ENCODE assay signal across 8 cellular contexts in the genomic region with DNA sequence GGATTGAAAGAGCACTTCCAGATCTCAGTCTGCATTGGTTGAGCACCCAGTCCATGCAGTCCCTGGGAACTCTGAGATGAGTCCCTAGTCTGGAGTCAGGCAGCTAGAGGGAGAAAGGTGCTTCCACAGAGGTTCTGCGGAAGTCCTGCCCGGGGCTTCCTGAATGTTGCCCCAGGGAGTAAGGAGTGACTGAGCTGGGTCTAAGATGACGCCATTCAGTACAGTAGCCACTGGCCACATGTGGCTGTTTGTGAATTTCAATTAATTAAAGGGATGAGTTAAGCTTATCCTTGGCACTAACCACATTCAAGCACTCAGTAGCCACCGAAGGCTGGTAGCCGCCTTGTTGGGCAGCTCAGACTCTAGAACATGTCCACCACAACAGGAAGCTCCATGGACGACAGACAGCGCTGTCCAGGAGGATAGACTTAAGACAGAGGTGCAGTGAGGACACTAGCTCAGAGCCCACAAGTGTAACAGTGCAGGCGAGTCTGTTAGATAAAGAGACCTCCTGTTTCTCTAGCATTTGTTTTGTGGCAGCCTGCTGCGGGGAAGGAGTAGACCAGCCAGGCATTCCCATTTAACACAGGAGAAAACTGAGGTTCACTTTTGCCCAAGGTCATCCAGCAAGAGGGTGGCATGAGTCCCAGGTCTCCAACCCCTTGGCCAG.
DNase-seq lines count a peak whose midpoint lies in the region; ATAC-seq, FAIRE-seq and TF ChIP-seq lines count a peak whose summit lies in the region.

No MANE protein-coding gene starts in this region.

- no peak overlapping the region for H2AFZ ChIP-seq in endothelial cell of umbilical vein (ENCODE audit: low read depth, low read length)

- H3K4me3 ChIP-seq in NB4 (ENCODE audit: low read depth, low read length) (peak overlapping the region; percentile 65), endothelial cell of umbilical vein (replicated peaks in 1 of 3; ENCODE audit: insufficient read depth in 1 of 3, low read depth in 1 of 3, low read length in 3 of 3) (no peak overlapping the region), gastrocnemius medialis (no peak overlapping the region)

- H3K4me1 ChIP-seq in endothelial cell of umbilical vein (ENCODE audit: control insufficient read depth, extremely low read depth, insufficient read depth, low read length) (peaks cover 49% of the 10 kb centered on the region), gastrocnemius medialis (peaks cover 76 to 86% of the 10 kb centered on the region in 2 donors), foreskin keratinocyte (no peaks in the 10 kb centered on the region)

- TF ChIP-seq CTCF in NB4 (IDR thresholded peaks at IDR 0.05; ENCODE audit: low read depth, low read length) (no peak), endothelial cell of umbilical vein (IDR thresholded peaks at IDR 0.05; ENCODE audit: extremely low read depth in 1 of 2, insufficient read depth in 1 of 2, low read depth in 1 of 2, low read length in 2 of 2) (no peak), gastrocnemius medialis (IDR thresholded peaks at IDR 0.05 in 4 of 5, conservative IDR thresholded peaks at IDR 0.05 in 1 of 5) (no peak), foreskin keratinocyte (conservative IDR thresholded peaks at IDR 0.05) (no peak)

- H3K27me3 ChIP-seq in endothelial cell of umbilical vein (ENCODE audit: control insufficient read depth in 2 of 2, insufficient read depth in 2 of 2, low read length in 2 of 2) (no peaks in the 10 kb centered on the region), gastrocnemius medialis (no peaks in the 10 kb centered on the region), foreskin keratinocyte (no peaks in the 10 kb centered on the region)

- H3K9ac ChIP-seq in endothelial cell of umbilical vein (replicated peaks; ENCODE audit: extremely low read depth, insufficient read depth, low read length): no peak overlapping the region

- intact Hi-C loops in endothelial cell of umbilical vein (cut with micrococcal nuclease): loop anchor here (1.0 to 5.0 kb wide), 2 partner anchors 21 to 102 kb away; a partner anchor contains a TSS
- intact Hi-C loops in gastrocnemius medialis (cut with DNase I; ENCODE audit: low total_unique reads): no loop called here

- FAIRE-seq in endothelial cell of umbilical vein (lab: Jason Lieb, UNC): peak; percentile 74

- in situ Hi-C loops in gastrocnemius medialis (cut with MboI; ENCODE audit: low sequenced_read_pairs in 4 of 4): no loop called here

- H3K27ac ChIP-seq in endothelial cell of umbilical vein (ENCODE audit: insufficient read depth, low read depth, low read length) (peak overlapping the region; percentile 58), gastrocnemius medialis (peak overlapping the region; percentile 62 to 79 (median 67)), foreskin keratinocyte (no peak overlapping the region)

- H4K20me1 ChIP-seq in endothelial cell of umbilical vein (replicated peaks; ENCODE audit: control insufficient read depth, extremely low read depth, insufficient read depth, low read length): no peaks in the 10 kb centered on the region

- H3K9me1 ChIP-seq in endothelial cell of umbilical vein (replicated peaks; ENCODE audit: control insufficient read depth, extremely low read depth, insufficient read depth, low read length): no peaks in the 10 kb centered on the region

- POLR2A ChIA-PET in endothelial cell of umbilical vein (lab: Charles Lee): no interaction called here

- CTCF ChIA-PET in endothelial cell of umbilical vein (lab: Charles Lee): interaction anchor here (1.5 kb wide), 1 partner anchor 9 kb away, joined by 3 read pairs; no protein-coding TSS in a partner anchor

- DNase-seq in Daoy (ENCODE audit: low read depth): peak; percentile 31
- peak; percentile 36 for DNase-seq in NB4 (ENCODE audit: low read depth)
- peak; percentile 27 for DNase-seq in endothelial cell of umbilical vein (ENCODE audit: low read depth, low spot score)
- no peak for DNase-seq in gastrocnemius medialis
- DNase-seq in foreskin keratinocyte: no peak
- DNase-seq in islet precursor cell: no peak
- no peak for DNase-seq in EL

- no TSS peak for BruUV-seq in endothelial cell of umbilical vein (replicated peaks; lab: Mats Ljungman, UMichigan)

- H3K9me3 ChIP-seq in endothelial cell of umbilical vein (replicated peaks; ENCODE audit: control insufficient read depth, insufficient read depth, low read length): no peaks in the 10 kb centered on the region
- H3K9me3 ChIP-seq in gastrocnemius medialis: no peaks in the 10 kb centered on the region

- H3K36me3 ChIP-seq in endothelial cell of umbilical vein (ENCODE audit: control insufficient read depth in 2 of 2, extremely low read depth in 1 of 2, insufficient read depth in 2 of 2, low read length in 2 of 2) (no peaks in the 10 kb centered on the region), gastrocnemius medialis (no peaks in the 10 kb centered on the region)

- ATAC-seq in gastrocnemius medialis (peak in 1 of 2 donors; percentile 1), foreskin keratinocyte (no peak), GM19397 (IDR thresholded peaks at IDR 0.05; ENCODE audit: unreplicated experiment) (no peak)

- dilution Hi-C loops in endothelial cell of umbilical vein (cut with MboI; ENCODE audit: extremely low pct_ligation_motif_present, low sequenced_read_pairs): no loop called here

- peaks cover 71% of the 10 kb centered on the region for H3K79me2 ChIP-seq in endothelial cell of umbilical vein (ENCODE audit: control insufficient read depth, insufficient read depth, low read length)

- TF ChIP-seq POLR2A in NB4 (IDR thresholded peaks at IDR 0.05; ENCODE audit: extremely low read depth, insufficient read length) (no peak), endothelial cell of umbilical vein (IDR thresholded peaks at IDR 0.05; ENCODE audit: low read depth, low read length) (no peak), gastrocnemius medialis (IDR thresholded peaks at IDR 0.05) (no peak)

- peak overlapping the region; percentile 8 for H3K4me2 ChIP-seq in endothelial cell of umbilical vein (ENCODE audit: insufficient read depth, low read length)

TF ChIP-seq in endothelial cell of umbilical vein, 7 proteins besides CTCF, POLR2A, EP300 and RAD21:
- TF ChIP-seq FOS (IDR thresholded peaks at IDR 0.05; ENCODE audit: borderline replicate concordance, insufficient read depth, low read length) (no peak), EZH2 (IDR thresholded peaks at IDR 0.05; ENCODE audit: borderline replicate concordance, low read depth, low read length, severe bottlenecking) (no peak), JUN (IDR thresholded peaks at IDR 0.05; ENCODE audit: borderline replicate concordance, insufficient read depth, insufficient read length, low read depth) (no peak), MYC (IDR thresholded peaks at IDR 0.05; ENCODE audit: low read depth, low read length) (no peak), POLR2AphosphoS5 (IDR thresholded peaks at IDR 0.05; ENCODE audit: insufficient read depth, low read depth, low read length) (no peak), GATA2 (IDR thresholded peaks at IDR 0.05; ENCODE audit: insufficient read depth, insufficient read length, low read depth, low read length) (no peak)
- TF ChIP-seq, protein P1, sequence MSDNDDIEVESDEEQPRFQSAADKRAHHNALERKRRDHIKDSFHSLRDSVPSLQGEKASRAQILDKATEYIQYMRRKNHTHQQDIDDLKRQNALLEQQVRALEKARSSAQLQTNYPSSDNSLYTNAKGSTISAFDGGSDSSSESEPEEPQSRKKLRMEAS (IDR thresholded peaks at IDR 0.05; ENCODE audit: insufficient read depth, insufficient read length): no peak
TF ChIP-seq in endothelial cell of umbilical vein: peak in this region for 0.

Comparison
In these comparisons a context has a peak if more than half of its experiments do, and no peak if none do; other contexts are left out.
1. DNase-seq: peak in Daoy (single experiment), NB4 (single experiment) and endothelial cell of umbilical vein (single experiment); none in gastrocnemius medialis (0 of 2), foreskin keratinocyte (0 of 2), islet precursor cell (single experiment) and EL (single experiment).